ENCODE assay signal across 12 cellular contexts in genomic region chr10:122154733-122155366, GRCh38.
DNase-seq lines count a peak whose midpoint lies in the region; ATAC-seq and TF ChIP-seq lines count a peak whose summit lies in the region.
"Had no signal": no experiment of that assay in that cellular context is flagged by ENCODE, and none has a peak within 500 bp of the region (broad histone marks: within the 10 kb centered on the region; RNA-seq: fewer than 3 reads in every experiment).

No MANE protein-coding gene starts in this region.

- peak overlapping the region; percentile 81 for H3K27ac Mint-ChIP-seq in endodermal cell
- H3K27ac Mint-ChIP-seq in activated CD8-positive, alpha-beta memory T cell treated with anti-CD3 and anti-CD28 coated beads, Interleukin-2, amount 10 ng/mL, durations not matched to agents 7 days and 5 days, result no peak overlapping the region
- H3K27ac Mint-ChIP-seq: CD4-positive, alpha-beta T cell; IgD-negative memory B cell had no signal

- TF ChIP-seq CTCF in endodermal cell (conservative IDR thresholded peaks at IDR 0.05), result peak; percentile 32

- no peaks in the 10 kb centered on the region for H3K9me3 ChIP-seq in endodermal cell (ENCODE audit: control insufficient read depth, low read length)

- no peaks in the 10 kb centered on the region for H3K36me3 ChIP-seq in endodermal cell (ENCODE audit: control insufficient read depth, insufficient read depth, low read length)
- H3K36me3 ChIP-seq in urinary bladder (ENCODE audit: insufficient read depth), result no peaks in the 10 kb centered on the region

- H3K9ac ChIP-seq in endodermal cell (ENCODE audit: extremely low read depth, low read length, poor library complexity, severe bottlenecking), result no peak overlapping the region

- WGBS in endodermal cell (ENCODE audit: insufficient coverage in 1 of 2, insufficient read length in 1 of 2), 2 experiments, result 76 to 78% methylated on average over 17 to 21 of the region's 21 CpGs
- 20% methylated on average over 21 of the region's 21 CpGs for WGBS in urinary bladder

- H3K4me3 Mint-ChIP-seq in endodermal cell, result no peak overlapping the region
- no peak overlapping the region for H3K4me3 Mint-ChIP-seq in activated CD8-positive, alpha-beta memory T cell treated with anti-CD3 and anti-CD28 coated beads, Interleukin-2, amount 10 ng/mL, durations not matched to agents 7 days and 5 days
- H3K4me3 Mint-ChIP-seq: CD4-positive, alpha-beta T cell; central memory CD8-positive, alpha-beta T cell; IgD-negative memory B cell had no signal

- no peak for ATAC-seq in activated CD8-positive, alpha-beta memory T cell treated with anti-CD3 and anti-CD28 coated beads, Interleukin-2, amount 10 ng/mL, durations not matched to agents 7 days and 5 days
- ATAC-seq in HG02885 (IDR thresholded peaks at IDR 0.05; ENCODE audit: poor library complexity, unreplicated experiment), result no peak

- no peaks in the 10 kb centered on the region for H3K9me3 Mint-ChIP-seq in endodermal cell
- H3K9me3 Mint-ChIP-seq in activated CD8-positive, alpha-beta memory T cell treated with anti-CD3 and anti-CD28 coated beads, Interleukin-2, amount 10 ng/mL, durations not matched to agents 7 days and 5 days (ENCODE audit: low read depth), result no peaks in the 10 kb centered on the region
- H3K9me3 Mint-ChIP-seq: CD4-positive, alpha-beta T cell; central memory CD8-positive, alpha-beta T cell had no signal

- CTCF ChIA-PET in activated CD8-positive, alpha-beta memory T cell treated with anti-CD3 and anti-CD28 coated beads, Interleukin-2, amount 10 ng/mL, durations not matched to agents 7 days and 5 days (lab: Charles Lee), result no interaction called here

- no peaks in the 10 kb centered on the region for H3K27me3 Mint-ChIP-seq in endodermal cell (ENCODE audit: insufficient read depth)
- H3K27me3 Mint-ChIP-seq in activated CD8-positive, alpha-beta memory T cell treated with anti-CD3 and anti-CD28 coated beads, Interleukin-2, amount 10 ng/mL, durations not matched to agents 7 days and 5 days, result peaks cover 7% of the 10 kb centered on the region

- peaks cover 25% of the 10 kb centered on the region for H3K4me1 Mint-ChIP-seq in endodermal cell
- no peaks in the 10 kb centered on the region for H3K4me1 Mint-ChIP-seq in activated CD8-positive, alpha-beta memory T cell treated with anti-CD3 and anti-CD28 coated beads, Interleukin-2, amount 10 ng/mL, durations not matched to agents 7 days and 5 days
- H3K4me1 Mint-ChIP-seq: central memory CD8-positive, alpha-beta T cell; IgD-negative memory B cell had no signal

- H3K36me3 Mint-ChIP-seq in endodermal cell (ENCODE audit: low read depth), result peaks cover 2% of the 10 kb centered on the region
- H3K36me3 Mint-ChIP-seq in activated CD8-positive, alpha-beta memory T cell treated with anti-CD3 and anti-CD28 coated beads, Interleukin-2, amount 10 ng/mL, durations not matched to agents 7 days and 5 days, result no peaks in the 10 kb centered on the region
- H3K36me3 Mint-ChIP-seq: IgD-negative memory B cell had no signal

- H3K4me1 ChIP-seq in endodermal cell (ENCODE audit: control insufficient read depth, insufficient read depth, low read length) (peaks cover 4% of the 10 kb centered on the region), urinary bladder (ENCODE audit: insufficient read depth) (no peaks in the 10 kb centered on the region)

- H3K27ac ChIP-seq in endodermal cell (ENCODE audit: low read depth, low read length), result no peak overlapping the region
- H3K27ac ChIP-seq in urinary bladder (ENCODE audit: low read depth), result peak overlapping the region; percentile 14

- no peaks in the 10 kb centered on the region for H3K27me3 ChIP-seq in endodermal cell (ENCODE audit: control insufficient read depth, insufficient read depth, low read length, poor library complexity, severe bottlenecking)

- DNase-seq in SIG-M5 treated with dmso at 0.1 percent for 504 hours (lab: John Stamatoyannopoulos, UW; ENCODE audit: unreplicated experiment) (peak; percentile 15), SIG-M5 (lab: John Stamatoyannopoulos, UW) (no peak), endodermal cell (peak; percentile 82), midbrain (lab: John Stamatoyannopoulos, UW) (peak; percentile 57)
- DNase-seq in activated CD8-positive, alpha-beta memory T cell treated with anti-CD3 and anti-CD28 coated beads, Interleukin-2, amount 10 ng/mL, durations not matched to agents 7 days and 5 days, result no peak
- no peak for DNase-seq in activated effector memory CD4-positive, alpha-beta T cell treated with anti-CD3 and anti-CD28 coated beads, Interleukin-2, amount 50 U/mL, for 16 hours
- DNase-seq: CD4-positive, alpha-beta T cell; T-helper 9 cell had no signal

- H3K4me3 ChIP-seq in endodermal cell (ENCODE audit: low read length), result no peak overlapping the region
- no peak overlapping the region for H3K4me3 ChIP-seq in urinary bladder (ENCODE audit: low read depth, low read length)

Comparison
In these comparisons a context has a peak if more than half of its experiments do, and no peak if none do; other contexts are left out.
1. DNase-seq: peak in SIG-M5 treated with dmso at 0.1 percent for 504 hours (single experiment), endodermal cell (single experiment) and midbrain (single experiment); none in SIG-M5 (single experiment), activated CD8-positive, alpha-beta memory T cell treated with anti-CD3 and anti-CD28 coated beads, Interleukin-2, amount 10 ng/mL, durations not matched to agents 7 days and 5 days (single experiment) and activated effector memory CD4-positive, alpha-beta T cell treated with anti-CD3 and anti-CD28 coated beads, Interleukin-2, amount 50 U/mL, for 16 hours (single experiment).